29 cellular contexts compared by ENCODE assay signal in the genomic region with DNA sequence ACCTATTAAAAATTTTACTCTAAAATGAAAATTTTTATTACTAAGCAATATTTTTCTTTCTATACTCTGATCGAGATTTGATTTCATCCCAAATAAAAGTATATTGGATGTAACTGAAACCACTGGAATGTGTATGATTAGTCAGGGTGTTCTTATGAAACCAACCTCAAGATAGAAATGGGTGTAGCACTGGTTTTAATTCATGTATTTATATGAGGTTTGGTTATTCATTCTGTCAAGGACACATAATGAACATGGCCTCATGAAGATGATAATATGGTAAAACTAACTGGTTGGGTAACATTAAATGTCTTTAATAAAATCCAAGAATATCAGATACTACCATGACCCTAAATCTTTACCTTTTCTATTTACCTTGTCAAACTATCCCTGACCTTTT.
"Had no signal": no experiment of that assay in that cellular context is flagged by ENCODE, and none has a peak within 500 bp of the region (broad histone marks: within the 10 kb centered on the region; RNA-seq: fewer than 3 reads in every experiment).

No MANE protein-coding gene starts in this region.

- H3K9me3 Mint-ChIP-seq: activated T-cell treated with anti-CD3 and anti-CD28 coated beads, Interleukin-2, amount 50 U/mL, for 4 hours; activated T-helper 2 cell treated with anti-CD3 and anti-CD28 coated beads, Interferon-gamma antibody, Interleukin-2, Interleukin-4, amounts not matched to agents 10 μg/mL and 5 μg/mL and 100 μg/mL, durations not matched to agents 14 hours and 24 hours and 36 hours; T-helper 1 cell treated with Interleukin-12 subunit alpha and Interleukin-12 subunit beta and Interleukin-4 antibody, amounts not matched to agents 30 μg/mL and 1 μg/mL, for 36 hours had no signal

- DNase-seq: activated CD4-positive, alpha-beta T cell treated with anti-CD3 and anti-CD28 coated beads for 4 hours; activated CD4-positive, alpha-beta T cell treated with anti-CD3 and anti-CD28 coated beads, Interleukin-2, amount 50 U/mL, for 48 hours; activated CD4-positive, CD25-positive, alpha-beta regulatory T cell; activated CD8-positive, alpha-beta memory T cell treated with anti-CD3 and anti-CD28 coated beads, Interleukin-2, amount 50 U/mL, for 48 hours; activated naive CD4-positive, alpha-beta T cell; activated T-cell treated with anti-CD3 and anti-CD28 coated beads, Interleukin-2, amount 50 U/mL, for 4 hours; amniotic stem cell; dermis blood vessel endothelial cell; effector CD8-positive, alpha-beta T cell; heart left ventricle; left colon; mesenchymal stem cell; mucosa of descending colon; naive B cell; nucleus accumbens; posterior cingulate gyrus; right lobe of liver; small intestine; stimulated activated CD8-positive, alpha-beta memory T cell treated with anti-CD3 and anti-CD28 coated beads, Interleukin-4, amount 100 ng/mL, for 48 hours; stimulated activated naive B cell treated with anti-CD40 and anti-IgM and Interleukin-4, amounts not matched to agents 10 μg/mL and 1 μg/mL and 100 μg/mL, for 72 hours; T1000; testis; trophoblast cell; uterus had no signal

- H3K27ac ChIP-seq: cardiac muscle cell, heart left ventricle, right lobe of liver, testis, uterus had no signal

- H3K4me3 ChIP-seq: cardiac muscle cell, heart left ventricle, mucosa of descending colon, right lobe of liver, testis, uterus had no signal

- H3K36me3 Mint-ChIP-seq: naive B cell; stimulated activated naive B cell treated with anti-CD40 and anti-IgM and Interleukin-4, amounts not matched to agents 10 μg/mL and 1 μg/mL and 100 μg/mL, for 72 hours had no signal

- ATAC-seq: activated T-cell treated with anti-CD3 and anti-CD28 coated beads, Interleukin-2, amount 50 U/mL, for 4 hours; esophagus mucosa; heart left ventricle; left colon; mucosa of descending colon; right lobe of liver; stimulated activated naive B cell treated with anti-CD40 and anti-IgM and Interleukin-4, amounts not matched to agents 10 μg/mL and 1 μg/mL and 100 μg/mL, for 72 hours had no signal

- H3K4me1 ChIP-seq: heart left ventricle, right lobe of liver, testis, uterus had no signal

- H3K27me3 Mint-ChIP-seq: activated naive CD8-positive, alpha-beta T cell; naive B cell; stimulated activated naive B cell treated with anti-CD40 and anti-IgM and Interleukin-4, amounts not matched to agents 10 μg/mL and 1 μg/mL and 100 μg/mL, for 72 hours had no signal

- H3K4me1 Mint-ChIP-seq: naive B cell; stimulated activated naive B cell treated with anti-CD40 and anti-IgM and Interleukin-4, amounts not matched to agents 10 μg/mL and 1 μg/mL and 100 μg/mL, for 72 hours had no signal

- H3K9me3 ChIP-seq: heart left ventricle, mucosa of descending colon, right lobe of liver, testis, uterus had no signal

- H3K27ac Mint-ChIP-seq: activated naive CD8-positive, alpha-beta T cell; activated T-helper 2 cell treated with anti-CD3 and anti-CD28 coated beads, Interferon-gamma antibody, Interleukin-2, Interleukin-4, amounts not matched to agents 10 μg/mL and 5 μg/mL and 100 μg/mL, durations not matched to agents 14 hours and 24 hours and 36 hours; naive B cell; stimulated activated naive B cell treated with anti-CD40 and anti-IgM and Interleukin-4, amounts not matched to agents 10 μg/mL and 1 μg/mL and 100 μg/mL, for 72 hours; T-helper 1 cell treated with Interleukin-12 subunit alpha and Interleukin-12 subunit beta and Interleukin-4 antibody, amounts not matched to agents 30 μg/mL and 1 μg/mL, for 36 hours had no signal

- H3K27me3 ChIP-seq: cardiac muscle cell, heart left ventricle, right lobe of liver, testis, uterus had no signal

- H3K36me3 ChIP-seq: heart left ventricle, right lobe of liver, uterus had no signal

- H3K4me3 Mint-ChIP-seq: activated naive CD8-positive, alpha-beta T cell; activated T-cell treated with anti-CD3 and anti-CD28 coated beads, Interleukin-2, amount 50 U/mL, for 4 hours; naive B cell; stimulated activated naive B cell treated with anti-CD40 and anti-IgM and Interleukin-4, amounts not matched to agents 10 μg/mL and 1 μg/mL and 100 μg/mL, for 72 hours; T-helper 1 cell treated with Interleukin-12 subunit alpha and Interleukin-12 subunit beta and Interleukin-4 antibody, amounts not matched to agents 30 μg/mL and 1 μg/mL, for 36 hours had no signal
